ENCODE assay signal across 18 cellular contexts in genomic region chr10:129680661-129681344, GRCh38.
DNase-seq lines count a peak whose midpoint lies in the region; ATAC-seq lines count a peak whose summit lies in the region.
"Had no signal": no experiment of that assay in that cellular context is flagged by ENCODE, and none has a peak within 500 bp of the region (broad histone marks: within the 10 kb centered on the region; RNA-seq: fewer than 3 reads in every experiment).

No MANE protein-coding gene starts in this region.

- H3K4me2 ChIP-seq in neuronal stem cell (ENCODE audit: insufficient read depth, low read length, poor library complexity, severe bottlenecking), result no peak overlapping the region
- H3K4me2 ChIP-seq: BLaER1, GM23338 had no signal

- peaks cover 7% of the 10 kb centered on the region for H3K4me1 Mint-ChIP-seq in activated naive CD8-positive, alpha-beta T cell treated with anti-CD3 and anti-CD28 coated beads, Interleukin-2, amount 50 U/mL, for 24 hours
- H3K4me1 Mint-ChIP-seq in activated naive CD8-positive, alpha-beta T cell treated with anti-CD3 and anti-CD28 coated beads for 36 hours, result peaks cover 8% of the 10 kb centered on the region
- H3K4me1 Mint-ChIP-seq: GM23338 had no signal

- DNase-seq in activated naive CD8-positive, alpha-beta T cell treated with anti-CD3 and anti-CD28 coated beads, Interleukin-2, amount 50 U/mL, for 24 hours, result no peak
- DNase-seq in activated naive CD8-positive, alpha-beta T cell treated with anti-CD3 and anti-CD28 coated beads for 36 hours, result no peak
- peak; percentile 42 for DNase-seq in islet precursor cell
- DNase-seq in neuronal stem cell (ENCODE audit: low spot score), result no peak
- DNase-seq in epidermal melanocyte (ENCODE audit: insufficient read length, low spot score), result no peak
- no peak for DNase-seq in putamen (ENCODE audit: low spot score)
- DNase-seq: Caco-2; CD4-positive, CD25-positive, alpha-beta regulatory T cell; CD8-positive, alpha-beta T cell; DMS153; DND-41; H7; HCEC 1CT had no signal

- H3K27ac ChIP-seq in neuronal stem cell (replicated peaks; ENCODE audit: low read length), result no peak overlapping the region
- H3K27ac ChIP-seq: 22Rv1, BLaER1, C4-2B had no signal

- H3K27me3 Mint-ChIP-seq in activated naive CD8-positive, alpha-beta T cell treated with anti-CD3 and anti-CD28 coated beads, Interleukin-2, amount 50 U/mL, for 24 hours, result no peaks in the 10 kb centered on the region
- no peaks in the 10 kb centered on the region for H3K27me3 Mint-ChIP-seq in activated naive CD8-positive, alpha-beta T cell treated with anti-CD3 and anti-CD28 coated beads for 36 hours
- H3K27me3 Mint-ChIP-seq: B cell; CD4-positive, CD25-positive, alpha-beta regulatory T cell had no signal

- no peaks in the 10 kb centered on the region for H3K9me3 Mint-ChIP-seq in activated naive CD8-positive, alpha-beta T cell treated with anti-CD3 and anti-CD28 coated beads, Interleukin-2, amount 50 U/mL, for 24 hours
- H3K9me3 Mint-ChIP-seq in activated naive CD8-positive, alpha-beta T cell treated with anti-CD3 and anti-CD28 coated beads for 36 hours, result no peaks in the 10 kb centered on the region
- H3K9me3 Mint-ChIP-seq: GM23338 had no signal

- no peak overlapping the region for H4K8ac ChIP-seq in neuronal stem cell (ENCODE audit: low read depth, low read length)

- H2AK5ac ChIP-seq in neuronal stem cell (ENCODE audit: low read depth, low read length), result peak overlapping the region; percentile 77

- no peaks in the 10 kb centered on the region for H3K27me3 ChIP-seq in neuronal stem cell (ENCODE audit: control insufficient read depth in 3 of 3, insufficient read depth in 3 of 3, low read depth in 1 of 3, low read length in 3 of 3)
- H3K27me3 ChIP-seq: BLaER1 had no signal

- H3K23ac ChIP-seq in neuronal stem cell (ENCODE audit: low read depth, low read length, poor library complexity), result peak overlapping the region; percentile 86

- H3K4me3 ChIP-seq in neuronal stem cell (ENCODE audit: low read length in 2 of 2), result peak overlapping the region in 1 of 2 donors; percentile 22
- H3K4me3 ChIP-seq: BLaER1, GM23338 had no signal

- H2BK120ac ChIP-seq in neuronal stem cell (ENCODE audit: low read depth, low read length), result no peak overlapping the region

- peak overlapping the region; percentile 42 for H3K27ac Mint-ChIP-seq in activated naive CD8-positive, alpha-beta T cell treated with anti-CD3 and anti-CD28 coated beads, Interleukin-2, amount 50 U/mL, for 24 hours
- no peak overlapping the region for H3K27ac Mint-ChIP-seq in activated naive CD8-positive, alpha-beta T cell treated with anti-CD3 and anti-CD28 coated beads for 36 hours
- H3K27ac Mint-ChIP-seq: B cell; CD8-positive, alpha-beta T cell; GM23338 had no signal

- no peak overlapping the region for H2AFZ ChIP-seq in neuronal stem cell (ENCODE audit: low read length)
- H2AFZ ChIP-seq: GM23338 had no signal

- H3K79me1 ChIP-seq in neuronal stem cell (ENCODE audit: low read depth, low read length), result no peaks in the 10 kb centered on the region

- peaks cover 16% of the 10 kb centered on the region for H3K36me3 Mint-ChIP-seq in activated naive CD8-positive, alpha-beta T cell treated with anti-CD3 and anti-CD28 coated beads, Interleukin-2, amount 50 U/mL, for 24 hours (ENCODE audit: low read depth)
- H3K36me3 Mint-ChIP-seq in activated naive CD8-positive, alpha-beta T cell treated with anti-CD3 and anti-CD28 coated beads for 36 hours, result peaks cover 36% of the 10 kb centered on the region

- H3K9ac ChIP-seq in neuronal stem cell (ENCODE audit: low read depth, low read length, poor library complexity), result peak overlapping the region; percentile 50
- H3K9ac ChIP-seq: BLaER1 had no signal

- peak overlapping the region; percentile 24 for H3K18ac ChIP-seq in neuronal stem cell (ENCODE audit: low read length)

- H3K4me3 Mint-ChIP-seq in activated naive CD8-positive, alpha-beta T cell treated with anti-CD3 and anti-CD28 coated beads, Interleukin-2, amount 50 U/mL, for 24 hours, result no peak overlapping the region
- no peak overlapping the region for H3K4me3 Mint-ChIP-seq in activated naive CD8-positive, alpha-beta T cell treated with anti-CD3 and anti-CD28 coated beads for 36 hours
- H3K4me3 Mint-ChIP-seq: B cell; CD4-positive, CD25-positive, alpha-beta regulatory T cell; CD8-positive, alpha-beta T cell; GM23338 had no signal

- no peak overlapping the region for H2BK12ac ChIP-seq in neuronal stem cell (ENCODE audit: low read length)

- no peak overlapping the region for H3K14ac ChIP-seq in neuronal stem cell (ENCODE audit: low read length)

- peaks cover 0 to 5% of the 10 kb centered on the region in 2 donors for H3K9me3 ChIP-seq in neuronal stem cell (replicated peaks in 1 of 2; ENCODE audit: control insufficient read depth in 2 of 2, insufficient read depth in 1 of 2, low read depth in 1 of 2, low read length in 2 of 2)
- H3K9me3 ChIP-seq: Caco-2 had no signal

- H4K91ac ChIP-seq in neuronal stem cell (ENCODE audit: low read depth, low read length, poor library complexity), result no peak overlapping the region

- H2BK15ac ChIP-seq in neuronal stem cell (ENCODE audit: low read length), result no peak overlapping the region

- no peak overlapping the region for H2BK5ac ChIP-seq in neuronal stem cell (ENCODE audit: low read length)

- peaks cover 0 to 1% of the 10 kb centered on the region in 2 donors for H3K4me1 ChIP-seq in neuronal stem cell (ENCODE audit: control insufficient read depth in 2 of 2, insufficient read depth in 1 of 2, low read depth in 1 of 2, low read length in 2 of 2)
- H3K4me1 ChIP-seq: Caco-2 had no signal

- no CpG with 5 or more reads among the region's 32 CpGs for WGBS in neuronal stem cell (ENCODE audit: extremely low coverage in 2 of 2, insufficient read length in 2 of 2, insufficient replicate concordance in 1 of 2), 2 donors

- no peak for ATAC-seq in activated naive CD8-positive, alpha-beta T cell treated with anti-CD3 and anti-CD28 coated beads, Interleukin-2, amount 50 U/mL, for 24 hours
- ATAC-seq: CD8-positive, alpha-beta T cell; GM23338 had no signal

- H3K36me3 ChIP-seq in neuronal stem cell (replicated peaks in 1 of 2; ENCODE audit: control insufficient read depth in 2 of 2, insufficient read depth in 2 of 2, low read length in 2 of 2), result no peaks in the 10 kb centered on the region

- H3K4ac ChIP-seq in neuronal stem cell (ENCODE audit: low read length), result peak overlapping the region; percentile 17
